8 cellular contexts compared by ENCODE assay signal in the genomic region with DNA sequence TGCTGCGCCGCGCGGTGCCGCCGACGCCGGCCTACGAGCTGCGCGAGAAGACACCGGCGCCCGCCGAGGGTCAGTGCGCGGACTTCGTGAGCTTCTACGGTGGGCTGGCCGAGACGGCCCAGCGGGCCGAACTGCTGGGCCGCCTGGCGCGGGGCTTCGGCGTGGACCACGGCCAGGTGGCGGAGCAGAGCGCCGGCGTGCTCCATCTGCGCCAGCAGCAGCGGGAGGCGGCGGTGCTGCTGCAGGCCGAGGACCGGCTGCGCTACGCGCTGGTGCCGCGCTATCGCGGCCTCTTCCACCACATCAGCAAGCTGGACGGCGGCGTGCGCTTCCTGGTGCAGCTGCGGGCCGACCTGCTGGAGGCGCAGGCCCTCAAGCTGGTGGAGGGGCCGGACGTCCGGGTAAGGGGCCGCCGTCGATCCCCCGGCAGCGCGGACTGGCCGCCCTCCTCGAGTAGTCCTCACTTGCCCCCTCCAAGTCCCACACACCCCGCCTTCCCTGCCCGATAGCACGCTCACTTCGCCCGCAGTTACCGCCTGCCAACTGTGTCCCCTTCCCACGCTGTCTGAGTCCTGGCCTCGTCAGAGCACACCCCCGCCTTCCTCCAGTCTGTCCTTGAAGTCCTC. TPM values are rescaled to one million over a fixed set of nuclear protein-coding genes. Genes with fewer than 3 reads are reported as not detected.
DNase-seq lines count a peak whose midpoint lies in the region; ATAC-seq and TF ChIP-seq lines count a peak whose summit lies in the region.

No MANE protein-coding gene starts in this region.

- WGBS in tibial nerve, 2 donors: 1 to 2% methylated on average over 12 to 21 of the region's 73 CpGs

- H3K27me3 ChIP-seq in tibial nerve: no peaks in the 10 kb centered on the region

- TF ChIP-seq CTCF in fibroblast of villous mesenchyme (IDR thresholded peaks at IDR 0.05; ENCODE audit: insufficient read depth, low read depth, low read length) (no peak), tibial nerve (IDR thresholded peaks at IDR 0.05) (no peak)

- no peaks in the 10 kb centered on the region for H3K9me3 ChIP-seq in tibial nerve

- ATAC-seq in HG02870 (IDR thresholded peaks at IDR 0.05; ENCODE audit: unreplicated experiment): peak; percentile 51

- H3K36me3 ChIP-seq in tibial nerve: no peaks in the 10 kb centered on the region

- H3K4me3 ChIP-seq in fibroblast of villous mesenchyme (ENCODE audit: low read depth, low read length): peak overlapping the region; percentile 65
- H3K4me3 ChIP-seq in tibial nerve: peak overlapping the region; percentile 68 to 93 (median 84)

- DNase-seq in SKM-1 treated with dmso at 0.1 percent for 144 hours (lab: John Stamatoyannopoulos, UW; ENCODE audit: unreplicated experiment) (peak; percentile 11), SKM-1 (lab: John Stamatoyannopoulos, UW; ENCODE audit: unreplicated experiment) (no peak), NOMO-1 treated with DMSO at 0.1 percent for 48 hours (lab: John Stamatoyannopoulos, UW; ENCODE audit: unreplicated experiment) (peak; percentile 32), fibroblast of villous mesenchyme (ENCODE audit: low read depth) (peak; percentile 74), occipital lobe (lab: John Stamatoyannopoulos, UW) (peak; percentile 28), tibial nerve (ENCODE audit: low spot score in 2 of 2) (no peak)
- DNase-seq in activated effector memory CD4-positive, alpha-beta T cell treated with Interleukin-2 at 50 U/mL for 16 hours: peak; percentile 10

- H3K4me1 ChIP-seq in tibial nerve: peaks cover 0 to 58% (median 23%) of the 10 kb centered on the region in 4 donors

- no peak for TF ChIP-seq EP300 in tibial nerve (IDR thresholded peaks at IDR 0.05)

- no peak for TF ChIP-seq POLR2A in tibial nerve (IDR thresholded peaks at IDR 0.05)

- peak overlapping the region; percentile 82 to 95 (median 90) for H3K27ac ChIP-seq in tibial nerve

RNA-seq across cellular contexts. Expression of gene MLYCD, which starts 0.5 kb away (rescaled TPM):
- 2.6 and 3.2 TPM in 2 replicates for total RNA-seq in fibroblast of villous mesenchyme
- total RNA-seq in occipital lobe: 3.6 TPM
- 10 to 100 TPM; 19.0 to 26.7 (median 23.0) TPM for total RNA-seq in tibial nerve

RNA-seq across cellular contexts. Expression of gene OSGIN1, which starts 53.7 kb away (rescaled TPM):
- total RNA-seq in fibroblast of villous mesenchyme (3.2 and 6.5 TPM in 2 replicates), occipital lobe (0.31 TPM), tibial nerve (10 to 100 TPM in 2 of 4 donors, 1 to 10 TPM in 2; 6.7 to 27.7 (median 10.3) TPM)

Comparison
In these comparisons a context has a peak if more than half of its experiments do, and no peak if none do; other contexts are left out.
1. DNase-seq: peak in SKM-1 treated with dmso at 0.1 percent for 144 hours (single experiment), NOMO-1 treated with DMSO at 0.1 percent for 48 hours (single experiment), activated effector memory CD4-positive, alpha-beta T cell treated with Interleukin-2 at 50 U/mL for 16 hours (single experiment), fibroblast of villous mesenchyme (single experiment) and occipital lobe (single experiment); none in SKM-1 (single experiment) and tibial nerve (0 of 2).